8 cellular contexts compared by ENCODE assay signal in the genomic region with DNA sequence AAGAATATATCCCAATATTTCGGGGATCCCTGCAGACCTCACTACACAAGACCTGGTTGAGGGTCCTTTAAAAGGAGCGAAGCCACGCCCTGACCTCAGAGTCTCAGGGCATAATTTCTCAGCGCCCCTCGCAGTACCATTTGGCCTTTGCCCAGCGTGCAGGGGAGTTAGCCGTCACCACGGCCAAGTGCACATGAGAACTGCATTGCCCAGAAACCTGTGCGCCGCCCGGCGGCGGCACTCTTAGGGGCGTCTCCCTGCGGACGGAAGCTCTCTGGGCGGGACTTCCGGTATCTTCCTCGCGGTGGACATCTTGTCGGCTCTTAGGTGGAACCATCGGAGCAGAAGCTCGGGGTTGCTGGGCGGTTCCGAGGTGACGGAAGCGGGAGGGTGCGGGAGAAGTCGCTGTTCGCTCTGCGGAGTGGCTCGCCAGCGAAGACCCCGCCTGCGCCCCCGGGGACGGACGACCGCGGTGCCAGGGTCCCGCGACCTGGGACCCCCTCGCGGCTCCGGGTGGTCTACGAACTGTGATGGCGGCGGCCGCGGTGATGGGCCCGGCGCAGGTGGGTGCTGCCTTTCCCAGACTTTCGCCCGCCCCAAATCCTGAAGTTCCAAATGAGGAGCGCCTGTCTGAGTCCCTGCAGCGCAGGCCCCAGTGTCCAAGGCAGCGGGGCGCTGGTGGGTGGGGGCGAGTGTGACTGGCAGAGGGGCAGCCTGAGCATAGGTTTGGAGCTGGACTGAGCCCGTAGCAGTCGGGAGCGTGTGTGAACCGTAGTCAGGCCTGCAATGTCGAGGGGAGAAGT. TPM values are rescaled to one million over a fixed set of nuclear protein-coding genes. Genes with fewer than 3 reads are reported as not detected.
DNase-seq lines count a peak whose midpoint lies in the region; ATAC-seq and TF ChIP-seq lines count a peak whose summit lies in the region.

A gene (plus strand): TSS at position 302 of the 803 bp plus-strand sequence. CDS start 5,227 bp downstream, outside the sequence.

- intact Hi-C loops in head of caudate nucleus (cut with DNase I) = no loop called here
- intact Hi-C loops in testis (cut with DNase I; ENCODE audit: low total_unique reads) = no loop called here

- H3K27ac Mint-ChIP-seq in activated naive CD4-positive, alpha-beta T cell treated with anti-CD3 and anti-CD28 coated beads, Interleukin-2, amount 50 U/mL, for 72 hours = peak within 1 kb of the TSS; percentile 46 to 89

- H3K9me3 Mint-ChIP-seq in activated naive CD4-positive, alpha-beta T cell treated with anti-CD3 and anti-CD28 coated beads, Interleukin-2, amount 50 U/mL, for 72 hours = peaks cover 42 to 49% of the 10 kb centered on the region in 2 donors

- H3K4me1 ChIP-seq in osteoblast (ENCODE audit: insufficient read depth, low read length) (peaks cover 10% of the 10 kb centered on the region), testis (peaks cover 5% of the 10 kb centered on the region)

- TF ChIP-seq CTCF in NB4 (IDR thresholded peaks at IDR 0.05; ENCODE audit: low read depth, low read length) (no peak), osteoblast (IDR thresholded peaks at IDR 0.05; ENCODE audit: extremely low read depth, low read depth, low read length) (no peak), testis (IDR thresholded peaks at IDR 0.05) (no peak)

- DNase-seq in GDM1 (lab: John Stamatoyannopoulos, UW) = peak; percentile 81
- peak; percentile 90 for DNase-seq in HCEC 1CT
- DNase-seq in NB4 (ENCODE audit: low read depth) = peak; percentile 89
- peak; percentile 26 for DNase-seq in SKM-1 (lab: John Stamatoyannopoulos, UW; ENCODE audit: unreplicated experiment)
- peak; percentile 83 to 87 for DNase-seq in activated naive CD4-positive, alpha-beta T cell treated with anti-CD3 and anti-CD28 coated beads, Interleukin-2, amount 50 U/mL, for 72 hours (ENCODE audit: low spot score in 2 of 2)
- DNase-seq in head of caudate nucleus = peak; percentile 86 to 97 (median 93)
- DNase-seq in osteoblast (ENCODE audit: insufficient read length, low spot score, missing footprints) = peak; percentile 98
- DNase-seq in testis = peak; percentile 96

- H3K36me3 ChIP-seq in osteoblast (ENCODE audit: insufficient read depth, low read length) (peaks cover 39% of the 10 kb centered on the region), testis (ENCODE audit: low read depth, missing control alignments) (no peaks in the 10 kb centered on the region)

- H3K27ac ChIP-seq in osteoblast (ENCODE audit: low read depth, low read length) (peak within 1 kb of the TSS; percentile 53), testis (peak within 1 kb of the TSS; percentile 36 to 74)

- H4K20me1 ChIP-seq in osteoblast (ENCODE audit: insufficient read depth, low read length) = peaks cover 3% of the 10 kb centered on the region

- H3K79me2 ChIP-seq in osteoblast (ENCODE audit: insufficient read depth, low read length) = peaks cover 54% of the 10 kb centered on the region

- WGBS in testis, 2 donors = 1 to 3% methylated on average over 28 to 64 of the region's 64 CpGs

- H3K4me2 ChIP-seq in osteoblast (ENCODE audit: insufficient read depth, low read length) = peak within 1 kb of the TSS; percentile 74

- H2AFZ ChIP-seq in osteoblast (ENCODE audit: low read length) = peak within 1 kb of the TSS; percentile 99

- peaks cover 35% of the 10 kb centered on the region for H3K9me3 ChIP-seq in osteoblast (ENCODE audit: low read depth, low read length)
- H3K9me3 ChIP-seq in testis = no peaks in the 10 kb centered on the region

- ATAC-seq in activated naive CD4-positive, alpha-beta T cell treated with anti-CD3 and anti-CD28 coated beads, Interleukin-2, amount 50 U/mL, for 72 hours = peak; percentile 100

- H3K27me3 ChIP-seq in osteoblast (ENCODE audit: insufficient read depth, low read length) (no peaks in the 10 kb centered on the region), testis (no peaks in the 10 kb centered on the region)

- peaks cover 64 to 70% of the 10 kb centered on the region in 2 donors for H3K36me3 Mint-ChIP-seq in activated naive CD4-positive, alpha-beta T cell treated with anti-CD3 and anti-CD28 coated beads, Interleukin-2, amount 50 U/mL, for 72 hours

- TF ChIP-seq POLR2A in NB4 (IDR thresholded peaks at IDR 0.05; ENCODE audit: extremely low read depth, insufficient read length) (peak; percentile 65), testis (IDR thresholded peaks at IDR 0.05) (no peak)

- H3K4me3 ChIP-seq in NB4 (ENCODE audit: low read depth, low read length) (peak within 1 kb of the TSS; percentile 81), osteoblast (ENCODE audit: insufficient read depth, low read length) (peak within 1 kb of the TSS; percentile 87), testis (peak within 1 kb of the TSS; percentile 89 to 95)

RNA-seq across cellular contexts. Expression of the gene that starts here (rescaled TPM):
- 1 to 10 TPM; 4.2 to 6.7 TPM for total RNA-seq in activated naive CD4-positive, alpha-beta T cell treated with anti-CD3 and anti-CD28 coated beads, Interleukin-2, amount 50 U/mL, for 72 hours
- total RNA-seq in osteoblast (18.5 and 22.1 TPM in 2 replicates), testis (10 to 100 TPM; 37.6 to 41.7 TPM)
- 11.2 TPM for polyA plus RNA-seq in testis (ENCODE audit: insufficient read depth, low read depth, low replicate concordance)

Comparison
In these comparisons a context has a peak if more than half of its experiments do, and no peak if none do; other contexts are left out.
1. Peak in every context shown above with its lines: DNase-seq, ATAC-seq, H3K4me3 ChIP-seq and H3K27ac ChIP-seq.
2. DNase-seq: peak in every context shown above with its lines; median percentile 98 in osteoblast; 96 in testis; 93 in head of caudate nucleus; 90 in HCEC 1CT; 89 in NB4; 85 in activated naive CD4-positive, alpha-beta T cell treated with anti-CD3 and anti-CD28 coated beads, Interleukin-2, amount 50 U/mL, for 72 hours; 81 in GDM1; 26 in SKM-1.